30 cellular contexts compared by ENCODE assay signal in genomic region chr6:12485837-12486236, GRCh38.
"Had no signal": no experiment of that assay in that cellular context is flagged by ENCODE, and none has a peak within 500 bp of the region (broad histone marks: within the 10 kb centered on the region; RNA-seq: fewer than 3 reads in every experiment).

No MANE protein-coding gene starts in this region.

- H3K4me1 Mint-ChIP-seq: nephron progenitor cell, neural progenitor cell had no signal

- H3K9me3 ChIP-seq: left lung, pancreas, prostate gland, stomach, testis, thyroid gland, transverse colon, upper lobe of left lung, vagina had no signal

- H3K27ac ChIP-seq: left lung, neural progenitor cell, pancreas, prostate gland, stomach, testis, thyroid gland, transverse colon, upper lobe of left lung, vagina had no signal

- H3K4me1 ChIP-seq: left lung, prostate gland, testis, thyroid gland, upper lobe of left lung, vagina had no signal

- H3K4me3 Mint-ChIP-seq: mesothelial cell of epicardium; naive B cell; natural killer cell; nephron progenitor cell; neural progenitor cell; stimulated activated naive B cell treated with anti-CD40 and anti-IgM and Interleukin-4, amounts not matched to agents 10 μg/mL and 1 μg/mL and 100 μg/mL, for 72 hours had no signal

- ATAC-seq: left colon; left lung; natural killer cell; pancreas; right cardiac atrium; sciatic nerve; stimulated activated naive B cell treated with anti-CD40 and anti-IgM and Interleukin-4, amounts not matched to agents 10 μg/mL and 1 μg/mL and 100 μg/mL, for 72 hours; stimulated activated naive CD8-positive, alpha-beta T cell treated with anti-CD3 and anti-CD28 coated beads, Interleukin-15, Interleukin-2, amounts not matched to agents 100 U/mL and 50 U/mL, for 24 hours had no signal

- H3K4me3 ChIP-seq: left lung, lung, neural progenitor cell, pancreas, prostate gland, skin epidermis, stomach, testis, thyroid gland, transverse colon, upper lobe of left lung, vagina had no signal

- H3K27me3 ChIP-seq: left lung, neural progenitor cell, pancreas, stomach, testis, thyroid gland, transverse colon, upper lobe of left lung, vagina had no signal

- H3K4me2 ChIP-seq: neural progenitor cell had no signal

- H3K9me3 Mint-ChIP-seq: naive B cell; nephron progenitor cell; neural progenitor cell; stimulated activated naive B cell treated with anti-CD40 and anti-IgM and Interleukin-4, amounts not matched to agents 10 μg/mL and 1 μg/mL and 100 μg/mL, for 72 hours had no signal

- H3K9ac ChIP-seq: neural progenitor cell had no signal

- H3K36me3 Mint-ChIP-seq: mesothelial cell of epicardium; naive B cell; natural killer cell; neural progenitor cell; stimulated activated naive B cell treated with anti-CD40 and anti-IgM and Interleukin-4, amounts not matched to agents 10 μg/mL and 1 μg/mL and 100 μg/mL, for 72 hours had no signal

- H3K36me3 ChIP-seq: left lung, neural progenitor cell, pancreas, prostate gland, stomach, thyroid gland, transverse colon, upper lobe of left lung, vagina had no signal

- H2AFZ ChIP-seq: neural progenitor cell had no signal

- H3K27ac Mint-ChIP-seq: mesothelial cell of epicardium; naive B cell; natural killer cell; nephron progenitor cell; neural progenitor cell; stimulated activated naive B cell treated with anti-CD40 and anti-IgM and Interleukin-4, amounts not matched to agents 10 μg/mL and 1 μg/mL and 100 μg/mL, for 72 hours had no signal

- DNase-seq: hippocampal formation; kidney; left colon; left lung; mesendoderm; naive B cell; natural killer cell; nephron progenitor cell; pancreas; posterior cingulate gyrus; retina; right cardiac atrium; stimulated activated CD4-positive, alpha-beta T cell treated with anti-CD3 and anti-CD28 coated beads, Interleukin-12 subunit alpha, Interleukin-12 subunit beta, amount 100 ng/mL, for 4 hours; stimulated activated CD4-positive, alpha-beta T cell treated with anti-CD3 and anti-CD28 coated beads, Interleukin-15, amount 100 ng/mL, for 24 hours; stimulated activated CD4-positive, alpha-beta T cell treated with anti-CD3 and anti-CD28 coated beads, Interleukin-2, amount 100 ng/mL, for 24 hours; stimulated activated CD4-positive, alpha-beta T cell treated with anti-CD3 and anti-CD28 coated beads, Interleukin-4, amount 100 ng/mL, for 1 hour; stimulated activated naive B cell treated with anti-CD40 and anti-IgM and Interleukin-4, amounts not matched to agents 10 μg/mL and 1 μg/mL and 100 μg/mL, for 72 hours; stimulated activated naive CD8-positive, alpha-beta T cell treated with anti-CD3 and anti-CD28 coated beads, Interleukin-15, Interleukin-2, amounts not matched to agents 100 U/mL and 50 U/mL, for 24 hours; stomach; testis; thyroid gland; transverse colon; upper lobe of left lung had no signal
